ENCODE assay signal across 7 cellular contexts in the genomic region with DNA sequence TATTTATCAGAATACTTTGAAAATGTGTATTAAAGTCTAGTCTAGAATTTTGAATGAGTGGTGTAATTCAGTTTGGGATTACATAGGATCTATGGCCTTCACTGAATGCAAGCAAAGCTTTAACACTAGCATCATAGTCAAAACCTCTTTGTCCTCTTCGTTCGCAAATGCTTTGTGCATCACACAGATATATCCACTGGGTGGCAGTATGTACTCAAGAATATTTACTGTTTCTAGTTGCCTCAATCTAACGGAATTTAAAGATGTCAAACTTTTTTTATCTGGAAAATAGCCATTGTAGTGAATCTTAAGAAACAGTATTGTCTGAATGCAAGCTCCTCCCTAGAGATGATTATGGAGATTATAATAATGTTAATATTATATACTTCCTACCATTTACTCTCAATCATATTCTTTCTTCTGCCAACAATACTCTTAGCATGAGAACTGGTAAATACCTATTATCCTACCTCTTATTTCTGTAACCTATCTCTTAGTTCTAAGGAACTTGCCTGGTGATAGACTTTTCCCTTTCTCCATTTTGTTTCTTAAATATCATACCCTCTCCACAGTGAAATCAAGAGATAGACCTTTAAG. TPM values are rescaled to one million over a fixed set of nuclear protein-coding genes. Genes with fewer than 3 reads are reported as not detected.
DNase-seq lines count a peak whose midpoint lies in the region; ATAC-seq and TF ChIP-seq lines count a peak whose summit lies in the region.

No MANE protein-coding gene starts in this region.

- peak; percentile 61 to 77 for ATAC-seq in gastrocnemius medialis

- H3K9ac ChIP-seq in NT2/D1 (ENCODE audit: insufficient read length, low read depth) = no peak overlapping the region

- intact Hi-C loops in gastrocnemius medialis (cut with DNase I; ENCODE audit: low total_unique reads) = loop anchor here (1.0 to 10.0 kb wide), 5 partner anchors 142 to 1379 kb away; no protein-coding TSS in a partner anchor

- H3K9me3 ChIP-seq in NT2/D1 (ENCODE audit: insufficient read depth, low read length) = no peaks in the 10 kb centered on the region
- H3K9me3 ChIP-seq in gastrocnemius medialis = no peaks in the 10 kb centered on the region

- H3K4me1 ChIP-seq in NT2/D1 (ENCODE audit: insufficient read depth, insufficient read length) (no peaks in the 10 kb centered on the region), gastrocnemius medialis (peaks cover 0 to 4% of the 10 kb centered on the region in 2 donors)

- no peak overlapping the region for H3K4me3 ChIP-seq in HL-60 (replicated peaks; ENCODE audit: insufficient read depth, low read length)
- no peak overlapping the region for H3K4me3 ChIP-seq in NT2/D1 (ENCODE audit: insufficient read length, low read depth)
- no peak overlapping the region for H3K4me3 ChIP-seq in astrocyte of the spinal cord (ENCODE audit: low read depth, low read length)
- H3K4me3 ChIP-seq in gastrocnemius medialis = no peak overlapping the region

- H3K27ac ChIP-seq in HL-60 (replicated peaks) (no peak overlapping the region), gastrocnemius medialis (no peak overlapping the region)

- TF ChIP-seq POLR2A in gastrocnemius medialis (IDR thresholded peaks at IDR 0.05) = no peak

- H3K27me3 ChIP-seq in HL-60 (ENCODE audit: insufficient read depth, poor library complexity, severe bottlenecking) (no peaks in the 10 kb centered on the region), NT2/D1 (ENCODE audit: insufficient read depth, insufficient read length) (no peaks in the 10 kb centered on the region), gastrocnemius medialis (no peaks in the 10 kb centered on the region)

- in situ Hi-C loops in astrocyte of the spinal cord (cut with HindIII; ENCODE audit: low sequenced_read_pairs) (loop anchor here (25.0 kb wide), 1 partner anchor 557 kb away; no protein-coding TSS in a partner anchor), gastrocnemius medialis (cut with MboI; ENCODE audit: low sequenced_read_pairs in 4 of 4) (loop anchor here (5.0 to 25.0 kb wide), 13 partner anchors 132 to 1407 kb away; a partner anchor contains a TSS)

- H3K36me3 ChIP-seq in NT2/D1 (ENCODE audit: insufficient read depth, insufficient read length, low read length) (no peaks in the 10 kb centered on the region), gastrocnemius medialis (no peaks in the 10 kb centered on the region)

- TF ChIP-seq CTCF in HL-60 (IDR thresholded peaks at IDR 0.05; ENCODE audit: insufficient read depth, low read length) (peak; percentile 67), astrocyte of the spinal cord (IDR thresholded peaks at IDR 0.05; ENCODE audit: low read depth, low read length) (peak; percentile 63), gastrocnemius medialis (IDR thresholded peaks at IDR 0.05 in 4 of 5, conservative IDR thresholded peaks at IDR 0.05 in 1 of 5) (peak; percentile 66 to 84 (median 76))

- DNase-seq in ELR (ENCODE audit: low read depth) (peak; percentile 77), HL-60 (ENCODE audit: low read depth in 1 of 2, low spot score in 1 of 2) (peak; percentile 12 to 44), NT2/D1 (ENCODE audit: low read depth, low spot score) (peak; percentile 49), astrocyte of the spinal cord (ENCODE audit: low read depth, low spot score) (peak; percentile 82), hepatic stellate cell (ENCODE audit: low spot score) (peak; percentile 50), gastrocnemius medialis (no peak)
- DNase-seq in activated effector memory CD4-positive, alpha-beta T cell treated with anti-CD3 and anti-CD28 coated beads, Interleukin-2, amount 50 U/mL, for 16 hours = no peak

RNA-seq across cellular contexts. Expression of a gene that starts 25.8 kb away (rescaled TPM):
- total RNA-seq in gastrocnemius medialis = 1 to 10 TPM in 2 of 4 donors, under 1 TPM in 2; 0.71 to 4.5 (median 1.7) TPM

RNA-seq across cellular contexts. Expression of a gene that starts 26.0 kb away (rescaled TPM):
- total RNA-seq in gastrocnemius medialis = 1 to 10 TPM in 2 of 4 donors, under 1 TPM in 1, not detected in 1; 0.16 to 1.7 (median 1.1) TPM

Comparison
In these comparisons a context has a peak if more than half of its experiments do, and no peak if none do; other contexts are left out.
1. DNase-seq: peak in ELR (single experiment), HL-60 (2 of 2), NT2/D1 (single experiment), astrocyte of the spinal cord (single experiment) and hepatic stellate cell (single experiment); none in gastrocnemius medialis (0 of 2) and activated effector memory CD4-positive, alpha-beta T cell treated with anti-CD3 and anti-CD28 coated beads, Interleukin-2, amount 50 U/mL, for 16 hours (single experiment).
2. Peak in every context shown above with its lines, with median percentiles within 50 percentile points of each other: CTCF ChIP-seq.